1 cellular context compared by ENCODE assay signal in the genomic region with DNA sequence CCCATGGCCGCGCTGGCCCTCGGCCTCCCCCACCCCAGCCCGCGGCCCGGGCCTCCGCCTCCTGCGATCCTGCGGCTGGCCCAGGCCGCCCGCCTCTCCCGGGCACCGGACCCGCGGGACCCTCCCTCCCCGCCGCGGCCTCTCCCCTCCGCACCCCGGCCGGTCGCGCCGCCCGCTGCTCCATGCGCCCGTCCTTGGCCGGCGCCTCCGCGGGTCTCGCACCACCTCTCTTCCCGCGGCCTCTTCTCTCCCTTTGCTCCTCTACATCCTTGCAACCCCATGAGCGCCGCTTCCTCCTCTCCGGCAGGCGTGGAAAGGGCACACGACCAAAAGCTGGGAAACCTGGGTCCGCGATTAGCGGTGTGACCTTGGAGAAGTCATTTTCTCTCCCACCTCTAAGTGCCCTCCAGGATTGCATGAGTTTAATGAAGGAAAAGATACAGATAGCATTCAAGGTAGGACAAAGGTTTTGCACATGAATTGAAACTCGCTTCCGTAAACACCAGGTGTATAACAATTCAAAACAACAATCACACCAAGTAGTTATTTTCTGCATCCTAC.
TF ChIP-seq lines count a peak whose summit lies in the region.

No MANE protein-coding gene starts in this region.

TF ChIP-seq in HepG2, 621 proteins besides CTCF, POLR2A, EP300 and RAD21 (continues in another document):
- TF ChIP-seq CSRNP2 (CRISPR knock-in tag; conservative IDR thresholded peaks at IDR 0.05; ENCODE audit: low read depth), result no peak
- peak; percentile 22; the same call in 1 of the 2 replicates for TF ChIP-seq CBX5 (CRISPR knock-in tag; IDR thresholded peaks at IDR 0.05; ENCODE audit: borderline replicate concordance)
- TF ChIP-seq TOE1 (CRISPR knock-in tag; IDR thresholded peaks at IDR 0.05), result no peak
- no peak for TF ChIP-seq ZNF550 (CRISPR knock-in tag; IDR thresholded peaks at IDR 0.05; ENCODE audit: borderline replicate concordance)
- TF ChIP-seq ZNF737 (CRISPR knock-in tag; IDR thresholded peaks at IDR 0.05; ENCODE audit: borderline replicate concordance), result no peak
- 0 out of 2 replicates have a peak, but pooled peaks have one; percentile 29 for TF ChIP-seq ZNF614 (CRISPR knock-in tag; IDR thresholded peaks at IDR 0.05; ENCODE audit: borderline replicate concordance)
- no peak for TF ChIP-seq KDM4B (CRISPR knock-in tag; IDR thresholded peaks at IDR 0.05)
- no peak for TF ChIP-seq MBD4 (IDR thresholded peaks at IDR 0.05; ENCODE audit: borderline replicate concordance, low read length)
- no peak for TF ChIP-seq ZNF672 (CRISPR knock-in tag; IDR thresholded peaks at IDR 0.05)
- TF ChIP-seq NR2C2 (CRISPR knock-in tag; IDR thresholded peaks at IDR 0.05; ENCODE audit: borderline replicate concordance), result no peak
- TF ChIP-seq, protein P1, sequence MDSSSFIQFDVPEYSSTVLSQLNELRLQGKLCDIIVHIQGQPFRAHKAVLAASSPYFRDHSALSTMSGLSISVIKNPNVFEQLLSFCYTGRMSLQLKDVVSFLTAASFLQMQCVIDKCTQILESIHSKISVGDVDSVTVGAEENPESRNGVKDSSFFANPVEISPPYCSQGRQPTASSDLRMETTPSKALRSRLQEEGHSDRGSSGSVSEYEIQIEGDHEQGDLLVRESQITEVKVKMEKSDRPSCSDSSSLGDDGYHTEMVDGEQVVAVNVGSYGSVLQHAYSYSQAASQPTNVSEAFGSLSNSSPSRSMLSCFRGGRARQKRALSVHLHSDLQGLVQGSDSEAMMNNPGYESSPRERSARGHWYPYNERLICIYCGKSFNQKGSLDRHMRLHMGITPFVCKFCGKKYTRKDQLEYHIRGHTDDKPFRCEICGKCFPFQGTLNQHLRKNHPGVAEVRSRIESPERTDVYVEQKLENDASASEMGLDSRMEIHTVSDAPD (CRISPR knock-in tag; IDR thresholded peaks at IDR 0.05), result no peak
- no peak for TF ChIP-seq ZNF432 (CRISPR knock-in tag; IDR thresholded peaks at IDR 0.05; ENCODE audit: borderline replicate concordance)
- TF ChIP-seq RBAK (CRISPR knock-in tag; IDR thresholded peaks at IDR 0.05), result no peak
- TF ChIP-seq, protein P2, sequence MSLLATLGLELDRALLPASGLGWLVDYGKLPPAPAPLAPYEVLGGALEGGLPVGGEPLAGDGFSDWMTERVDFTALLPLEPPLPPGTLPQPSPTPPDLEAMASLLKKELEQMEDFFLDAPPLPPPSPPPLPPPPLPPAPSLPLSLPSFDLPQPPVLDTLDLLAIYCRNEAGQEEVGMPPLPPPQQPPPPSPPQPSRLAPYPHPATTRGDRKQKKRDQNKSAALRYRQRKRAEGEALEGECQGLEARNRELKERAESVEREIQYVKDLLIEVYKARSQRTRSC (CRISPR knock-in tag; IDR thresholded peaks at IDR 0.05; ENCODE audit: low read depth), result no peak
- no peak for TF ChIP-seq SATB2 (CRISPR knock-in tag; IDR thresholded peaks at IDR 0.05)
- no peak for TF ChIP-seq MED8 (CRISPR knock-in tag; IDR thresholded peaks at IDR 0.05; ENCODE audit: insufficient replicate concordance)
- no peak for TF ChIP-seq ELF3 (CRISPR knock-in tag; IDR thresholded peaks at IDR 0.05)
- TF ChIP-seq SIN3A (IDR thresholded peaks at IDR 0.05; ENCODE audit: borderline replicate concordance, low read depth, low read length), result no peak
- TF ChIP-seq PLSCR1 (CRISPR knock-in tag; IDR thresholded peaks at IDR 0.05; ENCODE audit: borderline replicate concordance), result no peak
- TF ChIP-seq, protein P3, sequence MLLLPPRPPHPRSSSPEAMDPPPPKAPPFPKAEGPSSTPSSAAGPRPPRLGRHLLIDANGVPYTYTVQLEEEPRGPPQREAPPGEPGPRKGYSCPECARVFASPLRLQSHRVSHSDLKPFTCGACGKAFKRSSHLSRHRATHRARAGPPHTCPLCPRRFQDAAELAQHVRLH (CRISPR knock-in tag; IDR thresholded peaks at IDR 0.05; ENCODE audit: borderline replicate concordance, low read depth), result 0 out of 2 replicates have a peak, but pooled peaks have one; percentile 35
- no peak for TF ChIP-seq DZIP1 (CRISPR knock-in tag; IDR thresholded peaks at IDR 0.05)
- no peak for TF ChIP-seq ZBTB20 (CRISPR knock-in tag; IDR thresholded peaks at IDR 0.05; ENCODE audit: borderline replicate concordance, low read depth)
- TF ChIP-seq ZNF18 (CRISPR knock-in tag; IDR thresholded peaks at IDR 0.05; ENCODE audit: insufficient replicate concordance), result no peak
- no peak for TF ChIP-seq ZNF496 (CRISPR knock-in tag; IDR thresholded peaks at IDR 0.05; ENCODE audit: insufficient replicate concordance)
- TF ChIP-seq XRCC5 (optimal IDR thresholded peaks at IDR 0.05; ENCODE audit: low read length), result no peak
- TF ChIP-seq GTF2F1 (IDR thresholded peaks at IDR 0.05; ENCODE audit: low read length), result no peak
- no peak for TF ChIP-seq KLF15 (CRISPR knock-in tag; IDR thresholded peaks at IDR 0.05; ENCODE audit: borderline replicate concordance)
- no peak for TF ChIP-seq PAX8 (CRISPR knock-in tag; IDR thresholded peaks at IDR 0.05; ENCODE audit: borderline replicate concordance)
- no peak for TF ChIP-seq CHCHD3 (CRISPR knock-in tag; IDR thresholded peaks at IDR 0.05)
- TF ChIP-seq SSRP1 (CRISPR knock-in tag; IDR thresholded peaks at IDR 0.05), result no peak
- no peak for TF ChIP-seq SNAI1 (CRISPR knock-in tag; IDR thresholded peaks at IDR 0.05; ENCODE audit: borderline replicate concordance)
- TF ChIP-seq HES4 (CRISPR knock-in tag; IDR thresholded peaks at IDR 0.05; ENCODE audit: borderline replicate concordance), result no peak
- no peak for TF ChIP-seq ZBTB1 (CRISPR knock-in tag; IDR thresholded peaks at IDR 0.05; ENCODE audit: borderline replicate concordance)
- no peak for TF ChIP-seq ZSCAN9 (CRISPR knock-in tag; IDR thresholded peaks at IDR 0.05; ENCODE audit: borderline replicate concordance)
- TF ChIP-seq MIER3 (CRISPR knock-in tag; IDR thresholded peaks at IDR 0.05; ENCODE audit: borderline replicate concordance), result 0 out of 2 replicates have a peak, but pooled peaks have one; percentile 13
- no peak for TF ChIP-seq CBFB (CRISPR knock-in tag; IDR thresholded peaks at IDR 0.05)
- no peak for TF ChIP-seq HNF4A (CRISPR knock-in tag; IDR thresholded peaks at IDR 0.05)
- no peak for TF ChIP-seq MTF2 (CRISPR knock-in tag; IDR thresholded peaks at IDR 0.05; ENCODE audit: borderline replicate concordance)
- TF ChIP-seq KDM2A (CRISPR knock-in tag; IDR thresholded peaks at IDR 0.05; ENCODE audit: borderline replicate concordance, low read depth), result 0 out of 2 replicates have a peak, but pooled peaks have one; percentile 19
- no peak for TF ChIP-seq ZNF703 (CRISPR knock-in tag; IDR thresholded peaks at IDR 0.05; ENCODE audit: borderline replicate concordance)
- TF ChIP-seq, protein P4, sequence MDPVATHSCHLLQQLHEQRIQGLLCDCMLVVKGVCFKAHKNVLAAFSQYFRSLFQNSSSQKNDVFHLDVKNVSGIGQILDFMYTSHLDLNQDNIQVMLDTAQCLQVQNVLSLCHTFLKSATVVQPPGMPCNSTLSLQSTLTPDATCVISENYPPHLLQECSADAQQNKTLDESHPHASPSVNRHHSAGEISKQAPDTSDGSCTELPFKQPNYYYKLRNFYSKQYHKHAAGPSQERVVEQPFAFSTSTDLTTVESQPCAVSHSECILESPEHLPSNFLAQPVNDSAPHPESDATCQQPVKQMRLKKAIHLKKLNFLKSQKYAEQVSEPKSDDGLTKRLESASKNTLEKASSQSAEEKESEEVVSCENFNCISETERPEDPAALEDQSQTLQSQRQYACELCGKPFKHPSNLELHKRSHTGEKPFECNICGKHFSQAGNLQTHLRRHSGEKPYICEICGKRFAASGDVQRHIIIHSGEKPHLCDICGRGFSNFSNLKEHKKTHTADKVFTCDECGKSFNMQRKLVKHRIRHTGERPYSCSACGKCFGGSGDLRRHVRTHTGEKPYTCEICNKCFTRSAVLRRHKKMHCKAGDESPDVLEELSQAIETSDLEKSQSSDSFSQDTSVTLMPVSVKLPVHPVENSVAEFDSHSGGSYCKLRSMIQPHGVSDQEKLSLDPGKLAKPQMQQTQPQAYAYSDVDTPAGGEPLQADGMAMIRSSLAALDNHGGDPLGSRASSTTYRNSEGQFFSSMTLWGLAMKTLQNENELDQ (CRISPR knock-in tag; IDR thresholded peaks at IDR 0.05; ENCODE audit: borderline replicate concordance), result no peak
- no peak for TF ChIP-seq ZNF562 (CRISPR knock-in tag; IDR thresholded peaks at IDR 0.05; ENCODE audit: borderline replicate concordance)
- no peak for TF ChIP-seq ZNF619 (CRISPR knock-in tag; IDR thresholded peaks at IDR 0.05)
- TF ChIP-seq ZNF639 (CRISPR knock-in tag; conservative IDR thresholded peaks at IDR 0.05), result no peak
- no peak for TF ChIP-seq ZNF383 (CRISPR knock-in tag; IDR thresholded peaks at IDR 0.05; ENCODE audit: borderline replicate concordance)
- TF ChIP-seq REL (CRISPR knock-in tag; conservative IDR thresholded peaks at IDR 0.05), result no peak
- TF ChIP-seq ZNF883 (CRISPR knock-in tag; IDR thresholded peaks at IDR 0.05; ENCODE audit: not compliant biosample characterization), result no peak
- no peak for TF ChIP-seq ATAD3A (CRISPR knock-in tag; IDR thresholded peaks at IDR 0.05)
- TF ChIP-seq ELF1 (CRISPR knock-in tag; IDR thresholded peaks at IDR 0.05), result peak; percentile 37; the same call in 1 of the 2 replicates
- TF ChIP-seq SRF (IDR thresholded peaks at IDR 0.05; ENCODE audit: low read depth, low read length), result no peak
- TF ChIP-seq SP2 (CRISPR knock-in tag; IDR thresholded peaks at IDR 0.05), result no peak
